ENCODE assay signal across 1 cellular context in the genomic region with DNA sequence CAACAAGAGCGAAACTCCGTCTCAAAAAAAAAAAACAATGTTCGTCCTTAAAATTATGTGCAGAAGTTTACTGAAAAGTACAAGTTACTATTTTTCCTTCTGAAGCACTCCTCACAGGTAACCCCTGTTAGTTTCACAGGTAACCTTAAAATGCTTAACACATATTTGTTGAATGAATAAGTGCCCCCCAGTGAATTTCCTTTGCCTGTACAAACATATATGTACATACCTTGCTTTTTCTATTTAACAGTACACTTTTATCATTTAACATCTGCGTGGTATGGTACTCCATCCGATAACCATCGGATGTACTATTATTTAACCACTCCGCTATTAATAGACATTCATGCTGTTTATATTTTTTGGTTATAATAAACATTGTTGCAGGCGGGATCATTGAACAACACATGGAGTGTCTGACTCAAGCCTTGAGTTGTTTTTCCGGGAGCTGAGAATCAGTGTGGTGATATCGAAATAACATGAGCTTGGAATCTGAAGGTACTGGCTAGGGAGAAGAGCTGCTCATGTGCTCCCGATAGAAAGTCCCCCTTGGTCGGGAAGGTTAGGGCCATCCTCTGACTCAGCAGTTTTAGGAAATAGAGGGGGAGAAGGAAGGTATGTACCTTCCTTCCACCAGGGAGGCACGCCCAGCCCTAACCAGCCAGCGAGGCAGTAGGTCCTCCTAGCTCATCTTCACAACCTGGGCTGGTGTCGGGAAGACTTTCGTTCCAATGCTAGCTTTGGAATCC.
A peak's percentile ranks its signal among the peaks of the same experiment; 100 is the strongest.
TF ChIP-seq lines count a peak whose summit lies in the region.

No MANE protein-coding gene starts in this region.

TF ChIP-seq in WTC11, 78 proteins besides CTCF, POLR2A, EP300 and RAD21 (continued from another document):
- TF ChIP-seq, protein P1, sequence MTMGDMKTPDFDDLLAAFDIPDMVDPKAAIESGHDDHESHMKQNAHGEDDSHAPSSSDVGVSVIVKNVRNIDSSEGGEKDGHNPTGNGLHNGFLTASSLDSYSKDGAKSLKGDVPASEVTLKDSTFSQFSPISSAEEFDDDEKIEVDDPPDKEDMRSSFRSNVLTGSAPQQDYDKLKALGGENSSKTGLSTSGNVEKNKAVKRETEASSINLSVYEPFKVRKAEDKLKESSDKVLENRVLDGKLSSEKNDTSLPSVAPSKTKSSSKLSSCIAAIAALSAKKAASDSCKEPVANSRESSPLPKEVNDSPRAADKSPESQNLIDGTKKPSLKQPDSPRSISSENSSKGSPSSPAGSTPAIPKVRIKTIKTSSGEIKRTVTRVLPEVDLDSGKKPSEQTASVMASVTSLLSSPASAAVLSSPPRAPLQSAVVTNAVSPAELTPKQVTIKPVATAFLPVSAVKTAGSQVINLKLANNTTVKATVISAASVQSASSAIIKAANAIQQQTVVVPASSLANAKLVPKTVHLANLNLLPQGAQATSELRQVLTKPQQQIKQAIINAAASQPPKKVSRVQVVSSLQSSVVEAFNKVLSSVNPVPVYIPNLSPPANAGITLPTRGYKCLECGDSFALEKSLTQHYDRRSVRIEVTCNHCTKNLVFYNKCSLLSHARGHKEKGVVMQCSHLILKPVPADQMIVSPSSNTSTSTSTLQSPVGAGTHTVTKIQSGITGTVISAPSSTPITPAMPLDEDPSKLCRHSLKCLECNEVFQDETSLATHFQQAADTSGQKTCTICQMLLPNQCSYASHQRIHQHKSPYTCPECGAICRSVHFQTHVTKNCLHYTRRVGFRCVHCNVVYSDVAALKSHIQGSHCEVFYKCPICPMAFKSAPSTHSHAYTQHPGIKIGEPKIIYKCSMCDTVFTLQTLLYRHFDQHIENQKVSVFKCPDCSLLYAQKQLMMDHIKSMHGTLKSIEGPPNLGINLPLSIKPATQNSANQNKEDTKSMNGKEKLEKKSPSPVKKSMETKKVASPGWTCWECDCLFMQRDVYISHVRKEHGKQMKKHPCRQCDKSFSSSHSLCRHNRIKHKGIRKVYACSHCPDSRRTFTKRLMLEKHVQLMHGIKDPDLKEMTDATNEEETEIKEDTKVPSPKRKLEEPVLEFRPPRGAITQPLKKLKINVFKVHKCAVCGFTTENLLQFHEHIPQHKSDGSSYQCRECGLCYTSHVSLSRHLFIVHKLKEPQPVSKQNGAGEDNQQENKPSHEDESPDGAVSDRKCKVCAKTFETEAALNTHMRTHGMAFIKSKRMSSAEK (CRISPR knock-in tag; IDR thresholded peaks at IDR 0.05; ENCODE audit: borderline replicate concordance), result peak; percentile 59; the same call in 1 of the 2 replicates
TF ChIP-seq in WTC11: peak in this region for 2.
